ENCODE assay signal across 1 cellular context in the genomic region with DNA sequence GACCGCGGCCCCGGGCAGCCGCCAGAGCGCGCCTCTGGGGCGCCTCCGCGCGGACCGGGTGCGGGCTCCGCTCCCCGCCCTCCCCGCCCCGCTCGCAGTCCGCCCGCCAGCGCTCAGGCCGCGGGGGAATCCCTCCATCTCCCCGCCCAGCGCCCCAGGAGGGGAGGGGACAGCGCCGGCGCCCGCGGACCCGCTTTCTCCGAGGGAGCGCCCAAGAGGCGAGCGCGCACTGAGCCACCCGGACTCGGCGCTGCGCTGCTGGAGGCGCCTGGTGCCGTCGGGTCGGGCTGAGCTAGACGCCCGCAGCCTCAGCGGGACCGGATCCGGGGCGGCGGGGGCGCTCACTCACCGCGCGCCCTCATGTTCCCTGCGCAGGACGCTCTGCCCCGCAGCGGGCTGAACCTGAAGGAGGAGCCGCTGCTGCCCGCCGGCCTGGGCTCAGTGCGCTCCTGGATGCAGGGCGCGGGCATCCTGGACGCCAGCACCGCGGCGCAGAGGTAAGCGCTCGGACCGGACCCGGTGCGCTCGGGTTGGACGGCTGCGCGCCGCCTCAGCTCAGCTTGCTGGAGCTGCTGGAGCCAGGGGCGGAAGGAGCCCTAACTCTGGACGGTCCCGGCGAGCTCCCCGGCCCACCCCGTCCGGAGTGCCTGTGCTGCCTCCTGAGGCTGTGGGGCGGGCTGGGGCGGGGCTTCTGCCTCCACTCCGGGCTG.
TF ChIP-seq lines count a peak whose summit lies in the region.

No MANE protein-coding gene starts in this region.

TF ChIP-seq in HEK293, 187 proteins besides CTCF, POLR2A, EP300 and RAD21 (continued from another document):
- TF ChIP-seq ZBTB7A (tag by site-specific recombination; IDR thresholded peaks at IDR 0.05; ENCODE audit: low read depth): no peak
- TF ChIP-seq GLIS1 (tag by site-specific recombination; IDR thresholded peaks at IDR 0.05): peak; percentile 84
- peak; percentile 71 for TF ChIP-seq SP2 (tag by site-specific recombination; IDR thresholded peaks at IDR 0.05)
